ENCODE assay signal across 9 cellular contexts in the genomic region with DNA sequence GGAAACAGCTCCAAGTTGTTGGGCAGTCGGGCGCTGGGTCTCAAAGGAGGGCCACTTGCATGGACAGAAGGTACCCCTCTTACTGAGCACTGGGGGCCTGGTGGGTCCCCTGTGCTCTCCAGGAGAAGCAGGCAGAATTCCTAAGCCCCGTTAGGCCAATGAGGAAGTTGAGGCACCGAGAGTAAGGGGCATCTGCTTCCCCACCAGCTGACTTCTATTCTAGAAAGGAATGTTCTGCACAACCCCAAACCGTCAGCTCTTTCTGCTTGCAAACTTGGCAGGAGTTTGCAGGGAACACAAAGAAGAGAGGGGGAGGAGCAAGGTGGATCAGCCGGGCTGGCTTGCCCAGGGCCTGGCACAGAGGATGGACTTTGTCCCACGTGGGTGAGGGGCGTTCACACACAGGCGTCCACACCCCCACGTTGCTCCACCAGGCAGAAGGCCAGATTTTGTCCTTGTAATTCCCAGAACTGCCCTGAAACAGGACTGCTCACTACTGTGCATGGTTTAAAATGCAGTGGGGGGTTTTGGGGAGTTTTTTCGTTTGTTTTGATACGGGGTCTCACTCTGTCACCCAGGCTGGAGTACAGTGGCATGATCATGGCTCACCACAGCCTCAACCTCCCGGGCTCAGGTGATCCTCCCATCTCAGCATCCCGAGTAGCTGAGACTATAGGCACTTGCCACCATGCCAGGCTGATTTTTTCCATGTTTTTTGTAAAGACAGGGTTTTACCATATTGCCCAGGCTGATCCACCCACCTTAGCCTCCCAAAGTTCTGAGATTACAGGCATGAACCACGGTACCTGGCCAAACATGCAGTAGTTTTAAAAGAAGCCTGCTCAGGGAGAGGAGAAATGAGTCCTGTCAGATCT.
DNase-seq lines count a peak whose midpoint lies in the region; ATAC-seq lines count a peak whose summit lies in the region.
"Had no signal": no experiment of that assay in that cellular context is flagged by ENCODE, and none has a peak within 500 bp of the region (broad histone marks: within the 10 kb centered on the region; RNA-seq: fewer than 3 reads in every experiment).

No MANE protein-coding gene starts in this region.

- ATAC-seq in stimulated activated naive CD8-positive, alpha-beta T cell treated with anti-CD3 and anti-CD28 coated beads, Interleukin-15, Interleukin-2, amounts not matched to agents 100 U/mL and 50 U/mL, for 24 hours: no peak
- ATAC-seq: activated T-cell treated with anti-CD3 and anti-CD28 coated beads, Interleukin-2, amount 50 U/mL, for 72 hours had no signal

- H3K27ac ChIP-seq in BLaER1 (no peak overlapping the region), trophoblast cell (ENCODE audit: low read depth, low read length) (no peak overlapping the region)

- no peak overlapping the region for H2AK5ac ChIP-seq in trophoblast cell (ENCODE audit: low read length)

- in situ Hi-C loops in SK-MEL-5 (cut with HindIII; ENCODE audit: low pct_unique_long_range_greater_than_20kb, low sequenced_read_pairs): no loop called here

- H3K4ac ChIP-seq in trophoblast cell (ENCODE audit: low read depth, low read length): no peak overlapping the region

- peak overlapping the region; percentile 63 for H3K4me2 ChIP-seq in BLaER1
- no peak overlapping the region for H3K4me2 ChIP-seq in trophoblast cell (ENCODE audit: low read length)

- H2BK5ac ChIP-seq in trophoblast cell (ENCODE audit: low read depth, low read length, poor library complexity): no peak overlapping the region

- no peaks in the 10 kb centered on the region for H3K79me2 ChIP-seq in trophoblast cell (ENCODE audit: control insufficient read depth, insufficient read depth, low read length, poor library complexity)

- H4K91ac ChIP-seq in trophoblast cell (ENCODE audit: low read depth, low read length): no peak overlapping the region

- H3K27me3 ChIP-seq in BLaER1 (no peaks in the 10 kb centered on the region), trophoblast cell (ENCODE audit: insufficient read depth, low read length) (no peaks in the 10 kb centered on the region)

- no peak overlapping the region for H3K14ac ChIP-seq in trophoblast cell (ENCODE audit: low read length)

- no peak overlapping the region for H4K8ac ChIP-seq in trophoblast cell (ENCODE audit: low read depth, low read length)

- H2BK120ac ChIP-seq in trophoblast cell (ENCODE audit: insufficient read depth, low read length, poor library complexity): no peak overlapping the region

- H4K20me1 ChIP-seq in BLaER1: no peaks in the 10 kb centered on the region

- H3K4me3 ChIP-seq in BLaER1 (no peak overlapping the region), trophoblast cell (ENCODE audit: low read depth, low read length) (no peak overlapping the region)

- H3K9me3 ChIP-seq in BLaER1 (no peaks in the 10 kb centered on the region), trophoblast cell (ENCODE audit: insufficient read depth, low read depth, low read length) (no peaks in the 10 kb centered on the region)

- DNase-seq in SK-MEL-5 (ENCODE audit: low read depth, low spot score) (peak; percentile 36), glomerular visceral epithelial cell (ENCODE audit: extremely low spot score) (peak; percentile 44), trophoblast cell (no peak), SHP77 (lab: John Stamatoyannopoulos, UW) (no peak), cerebellar cortex (ENCODE audit: low spot score) (no peak)
- no peak for DNase-seq in stimulated activated naive CD8-positive, alpha-beta T cell treated with anti-CD3 and anti-CD28 coated beads, Interleukin-15, Interleukin-2, amounts not matched to agents 100 U/mL and 50 U/mL, for 24 hours
- no peak for DNase-seq in activated naive CD4-positive, alpha-beta T cell treated with anti-CD3 and anti-CD28 coated beads, Interleukin-2, amount 50 U/mL, for 16 hours
- DNase-seq: activated T-cell treated with anti-CD3 and anti-CD28 coated beads, Interleukin-2, amount 50 U/mL, for 72 hours had no signal

- H3K18ac ChIP-seq in trophoblast cell (ENCODE audit: low read length): no peak overlapping the region

- no peak overlapping the region for H3K23ac ChIP-seq in trophoblast cell (ENCODE audit: low read length)

- H2BK12ac ChIP-seq in trophoblast cell (ENCODE audit: low read length): no peak overlapping the region

- H3K4me1 ChIP-seq in BLaER1 (peaks cover 97% of the 10 kb centered on the region), trophoblast cell (ENCODE audit: control insufficient read depth in 1 of 2, insufficient read depth in 2 of 2, low read length in 2 of 2) (peaks cover 0 to 4% of the 10 kb centered on the region in 2 experiments)

- no peak overlapping the region for H3K9ac ChIP-seq in BLaER1
- H3K9ac ChIP-seq in trophoblast cell (ENCODE audit: low read length): peak overlapping the region; percentile 4

- H2AFZ ChIP-seq in trophoblast cell (ENCODE audit: insufficient read depth, low read length, poor library complexity): no peak overlapping the region

- H4K12ac ChIP-seq in trophoblast cell (ENCODE audit: low read depth, low read length): no peak overlapping the region

- no CpG with 5 or more reads among the region's 15 CpGs for WGBS in trophoblast cell (ENCODE audit: extremely low coverage, insufficient coverage, insufficient read length)

- H3K36me3 ChIP-seq in BLaER1 (no peaks in the 10 kb centered on the region), trophoblast cell (ENCODE audit: control insufficient read depth in 1 of 2, insufficient read depth in 2 of 2, low read length in 2 of 2) (no peaks in the 10 kb centered on the region)

- H3K79me1 ChIP-seq in trophoblast cell (ENCODE audit: low read length): no peaks in the 10 kb centered on the region

Comparison
In these comparisons a context has a peak if more than half of its experiments do, and no peak if none do; other contexts are left out.
1. DNase-seq: peak in SK-MEL-5 (single experiment) and glomerular visceral epithelial cell (single experiment); none in trophoblast cell (0 of 2), stimulated activated naive CD8-positive, alpha-beta T cell treated with anti-CD3 and anti-CD28 coated beads, Interleukin-15, Interleukin-2, amounts not matched to agents 100 U/mL and 50 U/mL, for 24 hours (single experiment), SHP77 (0 of 2), cerebellar cortex (single experiment) and activated naive CD4-positive, alpha-beta T cell treated with anti-CD3 and anti-CD28 coated beads, Interleukin-2, amount 50 U/mL, for 16 hours (single experiment).